1 cellular context compared by ENCODE assay signal in genomic region chr18:62992877-62993365, GRCh38.
TF ChIP-seq lines count a peak whose summit lies in the region.

No MANE protein-coding gene starts in this region.

TF ChIP-seq in K562, 482 proteins besides CTCF, POLR2A, EP300 and RAD21 (continued from another document):
- TF ChIP-seq CEBPZ (IDR thresholded peaks at IDR 0.05; ENCODE audit: borderline replicate concordance, low read depth, low read length) (no peak), TSC22D4 (tag; IDR thresholded peaks at IDR 0.05) (no peak), ZNF561 (CRISPR knock-in tag; conservative IDR thresholded peaks at IDR 0.05) (no peak), MIER1 (IDR thresholded peaks at IDR 0.05; ENCODE audit: low read depth) (no peak), UBTF (IDR thresholded peaks at IDR 0.05; ENCODE audit: borderline replicate concordance in 1 of 2, low read depth in 2 of 2, low read length in 2 of 2) (no peak), POLR2B (IDR thresholded peaks at IDR 0.05; ENCODE audit: low read depth, partially characterized antibody) (no peak), RNF2 (IDR thresholded peaks at IDR 0.05) (no peak), ZNF134 (CRISPR knock-in tag; conservative IDR thresholded peaks at IDR 0.05) (no peak), NELFE (IDR thresholded peaks at IDR 0.05; ENCODE audit: insufficient read depth, insufficient read length) (no peak), MCM2 (IDR thresholded peaks at IDR 0.05; ENCODE audit: low read depth) (no peak), RFX7 (CRISPR knock-in tag; IDR thresholded peaks at IDR 0.05) (no peak)
